ENCODE assay signal across 21 cellular contexts in genomic region chr2:149235837-149236236, GRCh38.
A peak's percentile ranks its signal among the peaks of the same experiment; 100 is the strongest.
DNase-seq lines count a peak whose midpoint lies in the region; ATAC-seq, FAIRE-seq and TF ChIP-seq lines count a peak whose summit lies in the region.
"Had no signal": no experiment of that assay in that cellular context is flagged by ENCODE, and none has a peak within 500 bp of the region (broad histone marks: within the 10 kb centered on the region; RNA-seq: fewer than 3 reads in every experiment).

No MANE protein-coding gene starts in this region.

- no peak overlapping the region for H3K9ac ChIP-seq in H1 (replicated peaks in 1 of 4; ENCODE audit: extremely low read depth in 1 of 4, low read depth in 3 of 4, low read length in 3 of 4)

- TF ChIP-seq POLR2A in H1 (IDR thresholded peaks at IDR 0.05; ENCODE audit: control extremely low read depth in 1 of 2, low read depth in 2 of 2, low read length in 2 of 2) (no peak), stomach (IDR thresholded peaks at IDR 0.05) (no peak), lower leg skin (IDR thresholded peaks at IDR 0.05) (no peak)

- POLR2A ChIA-PET in H1 (lab: Charles Lee; ENCODE audit: partially characterized antibody), result no interaction called here

- no peak overlapping the region for H4K5ac ChIP-seq in H1 (ENCODE audit: insufficient read length, low read depth, low read length)

- H3K4me1 ChIP-seq in H1 (replicated peaks in 1 of 4; ENCODE audit: control insufficient read depth in 3 of 4, insufficient read depth in 4 of 4, low read length in 3 of 4) (no peaks in the 10 kb centered on the region), stomach (peaks cover 0 to 14% (median 0%) of the 10 kb centered on the region in 4 donors)
- H3K4me1 ChIP-seq: A549 had no signal

- no peak overlapping the region for H3K4me3 ChIP-seq in H1 (ENCODE audit: extremely low read depth in 1 of 4, insufficient read depth in 2 of 4, low read depth in 3 of 4, low read length in 4 of 4)
- no peak overlapping the region for H3K4me3 ChIP-seq in stomach
- no peak overlapping the region for H3K4me3 ChIP-seq in foreskin fibroblast (ENCODE audit: low read depth in 1 of 2, low read length in 2 of 2)
- no peak overlapping the region for H3K4me3 ChIP-seq in lower leg skin (ENCODE audit: low read depth, poor library complexity, severe bottlenecking)
- H3K4me3 ChIP-seq: A549 had no signal

- H3K79me2 ChIP-seq in H1 (ENCODE audit: control insufficient read depth in 1 of 2, insufficient read depth in 2 of 2, low read length in 2 of 2), result no peaks in the 10 kb centered on the region

- H2BK5ac ChIP-seq in H1 (ENCODE audit: low read depth, low read length), result no peak overlapping the region

- H4K91ac ChIP-seq in H1 (replicated peaks; ENCODE audit: insufficient read length, low read length), result no peak overlapping the region

- H3K27me3 ChIP-seq in H1 (replicated peaks in 1 of 4; ENCODE audit: control insufficient read depth in 3 of 4, extremely low read depth in 1 of 4, insufficient read depth in 3 of 4, low read length in 3 of 4) (no peaks in the 10 kb centered on the region), stomach (no peaks in the 10 kb centered on the region)

- no peaks in the 10 kb centered on the region for H3K79me1 ChIP-seq in H1 (ENCODE audit: low read depth, low read length)

- H3K4me3 Mint-ChIP-seq in nephron progenitor cell, result no peak overlapping the region
- H3K4me3 Mint-ChIP-seq: CD4-positive, alpha-beta memory T cell had no signal

- intact Hi-C loops in stomach (cut with DNase I; ENCODE audit: low total_unique reads) (no loop called here), lower leg skin (cut with DNase I; ENCODE audit: low total_unique reads) (no loop called here)

- 0 out of 2 replicates have a peak overlapping the region, but pooled peaks have one; percentile 51 for H2AFZ ChIP-seq in H1 (ENCODE audit: low read length)

- H2BK120ac ChIP-seq in H1 (replicated peaks; ENCODE audit: low read depth, low read length), result no peak overlapping the region

- peaks cover 15% of the 10 kb centered on the region for H3K9me3 Mint-ChIP-seq in nephron progenitor cell

- H3K14ac ChIP-seq in H1 (ENCODE audit: insufficient read length), result no peak overlapping the region

- H4K20me1 ChIP-seq in H1 (replicated peaks in 1 of 2; ENCODE audit: control insufficient read depth in 1 of 2, insufficient read depth in 2 of 2, low read length in 2 of 2), result no peaks in the 10 kb centered on the region

- H3K27me3 Mint-ChIP-seq in nephron progenitor cell (ENCODE audit: low read depth, poor library complexity), result peaks cover 7% of the 10 kb centered on the region

- no peak for DNase-seq in H1 (ENCODE audit: low read depth in 1 of 2, low spot score in 2 of 2)
- DNase-seq in left kidney (ENCODE audit: low read depth, low spot score), result peak; percentile 8
- no peak for DNase-seq in nephron progenitor cell
- DNase-seq in stomach, result no peak
- DNase-seq in foreskin fibroblast, result no peak
- no peak for DNase-seq in lower leg skin (ENCODE audit: low spot score in 2 of 2)
- DNase-seq: 8988T; ACHN; C1 segment of cervical spinal cord; Calu3; CD4-positive, alpha-beta memory T cell; COR-L47; DMS79 treated with DMSO at 0.1 percent for 48 hours; GF-D8; GOT3; H7 had no signal

- no peak overlapping the region for H3K4ac ChIP-seq in H1 (replicated peaks; ENCODE audit: insufficient read length, low read depth, low read length)

- H2AK5ac ChIP-seq in H1 (ENCODE audit: low read depth, low read length), result no peak overlapping the region

- no peak overlapping the region for H2BK20ac ChIP-seq in H1 (ENCODE audit: low read length)

- no peaks in the 10 kb centered on the region for H3K36me3 ChIP-seq in H1 (ENCODE audit: control insufficient read depth in 2 of 4, insufficient read depth in 4 of 4, low read length in 3 of 4)
- H3K36me3 ChIP-seq in stomach, result no peaks in the 10 kb centered on the region

- no peak overlapping the region for H3K23ac ChIP-seq in H1 (ENCODE audit: insufficient read length)

- 74 to 100% methylated on average over 1 to 2 of the region's 2 CpGs for WGBS in H1 (ENCODE audit: extremely low coverage in 1 of 2, insufficient coverage in 1 of 2, insufficient read length in 1 of 2, insufficient replicate concordance in 2 of 2, low coverage in 1 of 2, low lambda C conversion rate in 2 of 2, missing lambda C conversion rate in 1 of 2), 2 experiments
- WGBS in stomach, 5 donors, result 14 to 44% (median 24%) methylated on average over 2 of the region's 2 CpGs
- 71 to 84% methylated on average over 2 of the region's 2 CpGs for WGBS in lower leg skin, 2 donors

- TF ChIP-seq CTCF in H1 (IDR thresholded peaks at IDR 0.05; ENCODE audit: control extremely low read depth in 1 of 3, insufficient read depth in 1 of 3, low read depth in 1 of 3, low read length in 3 of 3) (no peak), nephron progenitor cell (IDR thresholded peaks at IDR 0.05) (no peak), stomach (IDR thresholded peaks at IDR 0.05) (no peak), foreskin fibroblast (IDR thresholded peaks at IDR 0.05; ENCODE audit: low read depth, low read length) (no peak), lower leg skin (IDR thresholded peaks at IDR 0.05) (no peak)

- ATAC-seq in HG03095 (IDR thresholded peaks at IDR 0.05; ENCODE audit: unreplicated experiment), result no peak
- ATAC-seq: A549, HCT116 had no signal

- FAIRE-seq in H1 (lab: Jason Lieb, UNC), result no peak
- FAIRE-seq: A549, GM12891, GM18507 had no signal

- H2BK15ac ChIP-seq in H1 (ENCODE audit: low read length), result no peak overlapping the region

- no peak overlapping the region for H3K27ac ChIP-seq in H1 (ENCODE audit: low read depth, low read length)
- peak overlapping the region in 3 of 5 donors; percentile 57 to 78 (median 60) for H3K27ac ChIP-seq in stomach
- H3K27ac ChIP-seq: A549 had no signal

- TF ChIP-seq EP300 in H1 (IDR thresholded peaks at IDR 0.05; ENCODE audit: borderline replicate concordance in 1 of 2, low read depth in 2 of 2, low read length in 2 of 2), result no peak
- no peak for TF ChIP-seq EP300 in stomach (IDR thresholded peaks at IDR 0.05)

- H4K8ac ChIP-seq in H1 (ENCODE audit: extremely low read depth, insufficient read depth, low read length), result no peak overlapping the region

- no peaks in the 10 kb centered on the region for H3K36me3 Mint-ChIP-seq in nephron progenitor cell (ENCODE audit: low read depth)
- H3K36me3 Mint-ChIP-seq: CD4-positive, alpha-beta memory T cell had no signal

- no peak overlapping the region for H3K4me2 ChIP-seq in H1 (ENCODE audit: insufficient read depth in 1 of 2, low read depth in 2 of 2, low read length in 2 of 2)
- H3K4me2 ChIP-seq: A549 had no signal

- no peak overlapping the region for H3K18ac ChIP-seq in H1 (ENCODE audit: extremely low read depth, low read length)

- CTCF ChIA-PET in H1 (lab: Charles Lee; ENCODE audit: partially characterized antibody), result no interaction called here

- H3K23me2 ChIP-seq in H1 (ENCODE audit: low read depth, low read length), result no peaks in the 10 kb centered on the region

- peak overlapping the region; percentile 73 for H3K27ac Mint-ChIP-seq in nephron progenitor cell
- H3K27ac Mint-ChIP-seq: CD4-positive, alpha-beta memory T cell had no signal

- H2BK12ac ChIP-seq in H1 (ENCODE audit: low read depth, low read length), result no peak overlapping the region

- TF ChIP-seq RAD21 in H1 (IDR thresholded peaks at IDR 0.05 in 1 of 2, conservative IDR thresholded peaks at IDR 0.05 in 1 of 2; ENCODE audit: low read depth in 2 of 2, low read length in 2 of 2), result no peak

- no peaks in the 10 kb centered on the region for H3K9me3 ChIP-seq in H1 (ENCODE audit: insufficient read depth in 2 of 2, low read depth in 1 of 2, low read length in 1 of 2)
- no peaks in the 10 kb centered on the region for H3K9me3 ChIP-seq in stomach
- H3K9me3 ChIP-seq: A549 had no signal

- no peak overlapping the region for H3K56ac ChIP-seq in H1 (replicated peaks; ENCODE audit: insufficient read length, low read depth, low read length)

- peaks cover 21% of the 10 kb centered on the region for H3K4me1 Mint-ChIP-seq in nephron progenitor cell
- H3K4me1 Mint-ChIP-seq: CD4-positive, alpha-beta memory T cell had no signal

TF ChIP-seq in H1, 55 proteins besides CTCF, POLR2A, EP300 and RAD21:
- no peak for TF ChIP-seq JUND (IDR thresholded peaks at IDR 0.05; ENCODE audit: low read length)
- TF ChIP-seq ATF3 (IDR thresholded peaks at IDR 0.05; ENCODE audit: insufficient read depth, low read depth, low read length), result no peak
- no peak for TF ChIP-seq TAF1 (IDR thresholded peaks at IDR 0.05; ENCODE audit: low read depth, low read length)
- TF ChIP-seq SP4 (IDR thresholded peaks at IDR 0.05; ENCODE audit: low read length), result no peak
- TF ChIP-seq RXRA (IDR thresholded peaks at IDR 0.05; ENCODE audit: insufficient read depth, low read depth, low read length), result no peak
- no peak for TF ChIP-seq BRCA1 (IDR thresholded peaks at IDR 0.05; ENCODE audit: low read depth, low read length)
- no peak for TF ChIP-seq RNF2 (IDR thresholded peaks at IDR 0.05; ENCODE audit: borderline replicate concordance, low read depth, low read length, missing control alignments, poor library complexity, severe bottlenecking)
TF ChIP-seq in H1: peak in this region for 0.
